Comparison of ENCODE assay signal across 29 cellular contexts in the genomic region with DNA sequence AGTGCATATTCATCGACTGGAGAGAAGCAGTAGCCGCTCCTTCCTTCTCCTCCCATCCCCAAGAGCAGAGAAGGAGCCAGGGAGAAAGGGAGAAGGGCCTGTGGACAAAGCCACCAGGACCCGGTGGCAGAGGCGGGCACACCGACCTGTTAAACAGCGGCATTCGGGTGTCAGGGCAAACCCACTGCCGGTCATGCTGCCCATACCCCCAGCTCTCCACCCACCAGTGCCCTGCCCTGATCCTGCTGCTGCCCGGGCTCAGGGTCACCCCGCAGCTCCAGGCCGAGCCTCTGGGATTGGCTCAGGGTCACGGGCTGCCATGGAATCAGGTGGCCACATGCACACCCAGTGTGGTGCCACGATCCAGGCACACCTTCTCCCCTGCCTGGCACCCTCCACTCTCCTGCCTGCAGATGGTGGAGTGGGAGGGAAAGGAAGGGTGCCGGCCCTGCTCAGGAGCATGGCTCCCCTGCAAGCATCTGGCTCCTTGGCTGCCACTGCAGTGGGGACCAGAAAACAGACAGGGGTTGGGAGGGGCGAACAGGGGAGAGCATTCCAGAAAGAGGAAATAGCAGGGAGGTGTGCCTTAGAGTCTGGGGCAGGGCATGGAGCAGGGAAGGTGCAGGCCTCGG. TPM values are rescaled to one million over a fixed set of nuclear protein-coding genes. Genes with fewer than 3 reads are reported as not detected.
DNase-seq lines count a peak whose midpoint lies in the region; ATAC-seq and TF ChIP-seq lines count a peak whose summit lies in the region.
"Had no signal": no experiment of that assay in that cellular context is flagged by ENCODE, and none has a peak within 500 bp of the region (broad histone marks: within the 10 kb centered on the region; RNA-seq: fewer than 3 reads in every experiment).

No MANE protein-coding gene starts in this region.

- no peak overlapping the region for H3K4ac ChIP-seq in mesendoderm (ENCODE audit: low read depth, low read length)

- H4K5ac ChIP-seq in mesendoderm (ENCODE audit: low read length): no peak overlapping the region

- H3K4me3 ChIP-seq in SK-N-SH (ENCODE audit: low read depth in 2 of 2, low read length in 1 of 2): no peak overlapping the region
- H3K4me3 ChIP-seq in adipocyte (ENCODE audit: low read length): no peak overlapping the region
- no peak overlapping the region for H3K4me3 ChIP-seq in mesendoderm (ENCODE audit: low read length)
- no peak overlapping the region for H3K4me3 ChIP-seq in subcutaneous abdominal adipose tissue (ENCODE audit: low read depth in 1 of 5, low read length in 5 of 5)
- H3K4me3 ChIP-seq: ascending aorta, gastrocnemius medialis, left lung, ovary had no signal

- H4K8ac ChIP-seq in mesendoderm (ENCODE audit: low read depth, low read length): no peak overlapping the region

- H2BK5ac ChIP-seq in mesendoderm (ENCODE audit: low read length): no peak overlapping the region

- no peak for TF ChIP-seq EP300 in SK-N-SH (IDR thresholded peaks at IDR 0.05; ENCODE audit: borderline replicate concordance in 1 of 2, low read depth in 1 of 2, low read length in 1 of 2)

- 82% methylated on average over 8 of the region's 16 CpGs for WGBS in SK-N-SH (ENCODE audit: low lambda C conversion rate)
- no CpG with 5 or more reads among the region's 16 CpGs for WGBS in mesendoderm (ENCODE audit: extremely low coverage, insufficient coverage, low lambda C conversion rate)

- H3K9me2 ChIP-seq in SK-N-SH: no peaks in the 10 kb centered on the region

- DNase-seq in SK-N-SH (peak; percentile 59), adipocyte (ENCODE audit: low read depth) (no peak), mesendoderm (peak; percentile 36), Kasumi-1 (lab: John Stamatoyannopoulos, UW) (no peak), DMS79 (lab: John Stamatoyannopoulos, UW) (no peak), epidermal melanocyte (ENCODE audit: insufficient read length, low spot score) (no peak)
- DNase-seq: 8988T; activated CD4-positive, alpha-beta T cell treated with anti-CD3 and anti-CD28 coated beads for 1 hour; activated CD8-positive, alpha-beta T cell treated with anti-CD3 and anti-CD28 coated beads for 36 hours; CD8-positive, alpha-beta memory T cell; central memory CD4-positive, alpha-beta T cell; dermis blood vessel endothelial cell; DMS153; gastrocnemius medialis; GOT3; hippocampal formation; immature natural killer cell; IMR-90; midbrain; NCI-H187; stimulated activated CD4-positive, alpha-beta T cell treated with anti-CD3 and anti-CD28 coated beads, Interleukin-12 subunit alpha, Interleukin-12 subunit beta, amount 100 ng/mL, for 4 hours; stimulated activated CD4-positive, alpha-beta T cell treated with anti-CD3 and anti-CD28 coated beads, Interleukin-4, amount 100 ng/mL, for 24 hours; stimulated activated naive B cell treated with anti-CD40 and anti-IgM and Interleukin-4, amounts not matched to agents 10 μg/mL and 1 μg/mL and 100 μg/mL, for 72 hours had no signal

- POLR2A ChIA-PET in SK-N-SH (lab: Yijun Ruan, JAX): interaction anchor here (0.9 to 1.2 kb wide), 2 partner anchors 14 to 18 kb away, joined by 3 to 6 read pairs; a partner anchor contains a TSS

- H3K79me1 ChIP-seq in mesendoderm (ENCODE audit: low read length): no peaks in the 10 kb centered on the region

- no peak overlapping the region for H3K4me2 ChIP-seq in SK-N-SH
- no peak overlapping the region for H3K4me2 ChIP-seq in mesendoderm (ENCODE audit: low read length)

- H3K27me3 ChIP-seq in SK-N-SH (ENCODE audit: insufficient read depth) (no peaks in the 10 kb centered on the region), adipocyte (replicated peaks; ENCODE audit: control insufficient read depth, insufficient read depth, low read length) (no peaks in the 10 kb centered on the region), mesendoderm (ENCODE audit: insufficient read depth, low read length, poor library complexity) (no peaks in the 10 kb centered on the region), subcutaneous abdominal adipose tissue (ENCODE audit: control insufficient read depth in 5 of 5, insufficient read depth in 4 of 5, low read length in 5 of 5) (no peaks in the 10 kb centered on the region)
- H3K27me3 ChIP-seq: ascending aorta, gastrocnemius medialis, left lung, ovary had no signal

- no peak for TF ChIP-seq RAD21 in SK-N-SH (IDR thresholded peaks at IDR 0.05; ENCODE audit: low read length)

- CTCF ChIA-PET in SK-N-SH (lab: Yijun Ruan, JAX): interaction anchor here (1.0 to 2.7 kb wide), 4 partner anchors 8 to 99 kb away, joined by 3 to 18 read pairs (median 10); a partner anchor contains a TSS

- H3K4me1 ChIP-seq in SK-N-SH (ENCODE audit: control insufficient read depth in 1 of 2, insufficient read depth in 2 of 2, low read depth in 1 of 2, low read length in 1 of 2): peaks cover 6 to 32% of the 10 kb centered on the region in 2 experiments; a peak in 2 of 4 replicates
- peaks cover 51% of the 10 kb centered on the region for H3K4me1 ChIP-seq in adipocyte (ENCODE audit: control insufficient read depth, insufficient read depth, low read length)
- H3K4me1 ChIP-seq in mesendoderm (ENCODE audit: control insufficient read depth, low read depth, low read length): no peaks in the 10 kb centered on the region
- H3K4me1 ChIP-seq in subcutaneous abdominal adipose tissue (ENCODE audit: control insufficient read depth in 5 of 5, insufficient read depth in 5 of 5, low read length in 5 of 5): peaks cover 9 to 44% (median 31%) of the 10 kb centered on the region in 5 donors
- H3K4me1 ChIP-seq: gastrocnemius medialis, left lung had no signal

- H3K36me3 ChIP-seq in SK-N-SH (replicated peaks in 1 of 2; ENCODE audit: control insufficient read depth in 1 of 2, insufficient read depth in 2 of 2, low read length in 1 of 2) (no peaks in the 10 kb centered on the region), adipocyte (ENCODE audit: control insufficient read depth, insufficient read depth, low read length, severe bottlenecking) (peaks cover 16% of the 10 kb centered on the region), mesendoderm (ENCODE audit: control insufficient read depth, insufficient read depth, low read length) (no peaks in the 10 kb centered on the region), subcutaneous abdominal adipose tissue (ENCODE audit: control insufficient read depth in 5 of 5, insufficient read depth in 5 of 5, low read length in 5 of 5) (peaks cover 0 to 4% (median 0%) of the 10 kb centered on the region in 5 donors)
- H3K36me3 ChIP-seq: ascending aorta, gastrocnemius medialis, left lung, ovary had no signal

- no peak for ATAC-seq in SK-N-SH treated with all-trans-retinoic acid at 6 μM for 48 hours
- ATAC-seq: activated CD8-positive, alpha-beta T cell treated with anti-CD3 and anti-CD28 coated beads for 36 hours; left lung; naive thymus-derived CD8-positive, alpha-beta T cell; stimulated activated naive B cell treated with anti-CD40 and anti-IgM and Interleukin-4, amounts not matched to agents 10 μg/mL and 1 μg/mL and 100 μg/mL, for 72 hours had no signal

- H2AK5ac ChIP-seq in mesendoderm (ENCODE audit: low read length): no peak overlapping the region

- H3K9me3 ChIP-seq in SK-N-SH (no peaks in the 10 kb centered on the region), adipocyte (ENCODE audit: control insufficient read depth, low read length) (no peaks in the 10 kb centered on the region), subcutaneous abdominal adipose tissue (ENCODE audit: control insufficient read depth in 5 of 5, low read length in 5 of 5) (no peaks in the 10 kb centered on the region)
- H3K9me3 ChIP-seq: ascending aorta, gastrocnemius medialis, left lung, ovary had no signal

- H2AFZ ChIP-seq in SK-N-SH (ENCODE audit: low read depth): no peak overlapping the region

- H3K9ac ChIP-seq in SK-N-SH (no peak overlapping the region), adipocyte (ENCODE audit: low read length) (peak overlapping the region; percentile 70), mesendoderm (ENCODE audit: low read length) (no peak overlapping the region), subcutaneous abdominal adipose tissue (ENCODE audit: low read length in 5 of 5) (peak overlapping the region in 3 of 5 donors; percentile 53 to 65 (median 59))

- H2BK15ac ChIP-seq in mesendoderm (replicated peaks; ENCODE audit: low read depth): no peak overlapping the region

- no peaks in the 10 kb centered on the region for H3F3A ChIP-seq in SK-N-SH (replicated peaks; ENCODE audit: insufficient read depth)

- no peak overlapping the region for H3K23ac ChIP-seq in mesendoderm (ENCODE audit: low read length)

- H3K56ac ChIP-seq in mesendoderm (ENCODE audit: low read length): peak overlapping the region; percentile 56

- H2BK120ac ChIP-seq in mesendoderm (ENCODE audit: low read depth, low read length): no peak overlapping the region

- H3K27ac ChIP-seq in SK-N-SH (ENCODE audit: low read depth in 2 of 2, low read length in 1 of 2) (peak overlapping the region in 1 of 2 experiments; percentile 82; a peak in 2 of 4 replicates), mesendoderm (ENCODE audit: low read depth, low read length) (no peak overlapping the region), subcutaneous abdominal adipose tissue (ENCODE audit: low read depth, low read length) (peak overlapping the region; percentile 89)
- H3K27ac ChIP-seq: ascending aorta, left lung, ovary had no signal

- TF ChIP-seq CTCF in SK-N-SH (IDR thresholded peaks at IDR 0.05): no peak

- H3K18ac ChIP-seq in mesendoderm (ENCODE audit: low read length): no peak overlapping the region

- no peaks in the 10 kb centered on the region for H3K79me2 ChIP-seq in SK-N-SH (ENCODE audit: insufficient read depth)
- no peaks in the 10 kb centered on the region for H3K79me2 ChIP-seq in mesendoderm (ENCODE audit: control insufficient read depth, insufficient read depth, low read length)

- H4K20me1 ChIP-seq in SK-N-SH (ENCODE audit: insufficient read depth): peaks cover 29% of the 10 kb centered on the region; the same call in 1 of the 2 replicates

TF ChIP-seq in SK-N-SH, 30 proteins besides CTCF, POLR2A, EP300 and RAD21 (continues in another document):
- no peak for TF ChIP-seq NRF1 (IDR thresholded peaks at IDR 0.05; ENCODE audit: low read depth, low read length)
- TF ChIP-seq RFX5 (IDR thresholded peaks at IDR 0.05; ENCODE audit: low read length): no peak
- no peak for TF ChIP-seq EZH2phosphoT487 (IDR thresholded peaks at IDR 0.05; ENCODE audit: borderline replicate concordance, low read depth)

TF ChIP-seq in SK-N-SH treated with all-trans-retinoic acid at 6 μM for 48 hours, 23 proteins besides CTCF, POLR2A, EP300 and RAD21 (continues in another document):
- TF ChIP-seq ZNF565 (CRISPR knock-in tag; conservative IDR thresholded peaks at IDR 0.05; ENCODE audit: low read depth): no peak
- TF ChIP-seq ZC3H10 (CRISPR knock-in tag; IDR thresholded peaks at IDR 0.05): no peak
- TF ChIP-seq ARNTL (CRISPR knock-in tag; IDR thresholded peaks at IDR 0.05; ENCODE audit: borderline replicate concordance, low read depth): no peak

RNA-seq across cellular contexts. Expression of a gene that starts 18.3 kb away (rescaled TPM):
- 0.26 and 0.43 TPM in 2 replicates for polyA plus RNA-seq in SK-N-SH (2012; rRNA removed)
- 0.05 and 0.28 TPM in 2 replicates for polyA plus RNA-seq in SK-N-SH (2012; cell fraction: cytosol; rRNA removed)
- 0.87 and 0.94 TPM in 2 replicates for polyA plus RNA-seq in SK-N-SH (2012; cell fraction: nucleus; rRNA removed)
- polyA plus RNA-seq in mesendoderm (2013, experiment 1 of 2): 0.77 TPM
- 0.66 TPM for polyA plus RNA-seq in mesendoderm (2013, experiment 2 of 2)

RNA-seq across cellular contexts. Expression of a gene that starts 37.7 kb away (rescaled TPM):
- polyA plus RNA-seq in SK-N-SH (2012; rRNA removed): 9.7 and 10.1 TPM in 2 replicates
- polyA plus RNA-seq in SK-N-SH (2012; cell fraction: cytosol; rRNA removed): 7.4 and 9.3 TPM in 2 replicates
- 7.9 and 10.5 TPM in 2 replicates for polyA plus RNA-seq in SK-N-SH (2012; cell fraction: nucleus; rRNA removed)
- 10.7 TPM for polyA plus RNA-seq in mesendoderm (2013, experiment 1 of 2)
- polyA plus RNA-seq in mesendoderm (2013, experiment 2 of 2): 10.9 TPM

Comparison
In these comparisons a context has a peak if more than half of its experiments do, and no peak if none do; other contexts are left out.
1. DNase-seq: peak in SK-N-SH (single experiment) and mesendoderm (single experiment); none in adipocyte (single experiment), Kasumi-1 (0 of 2), DMS79 (single experiment) and epidermal melanocyte (single experiment).
2. H3K9ac ChIP-seq: peak in adipocyte (single experiment) and subcutaneous abdominal adipose tissue (3 of 5); none in SK-N-SH (single experiment) and mesendoderm (single experiment).